In genomic region chr15:74122403-74123130, GRCh38 we compare ENCODE assay signal across 24 cellular contexts.
A peak's percentile ranks its signal among the peaks of the same experiment; 100 is the strongest.
DNase-seq lines count a peak whose midpoint lies in the region; ATAC-seq and TF ChIP-seq lines count a peak whose summit lies in the region.
"Had no signal": no experiment of that assay in that cellular context is flagged by ENCODE, and none has a peak within 500 bp of the region (broad histone marks: within the 10 kb centered on the region; RNA-seq: fewer than 3 reads in every experiment).

No MANE protein-coding gene starts in this region.

- H3K9me3 Mint-ChIP-seq in nephron = no peaks in the 10 kb centered on the region
- no peaks in the 10 kb centered on the region for H3K9me3 Mint-ChIP-seq in stimulated activated naive CD8-positive, alpha-beta T cell treated with anti-CD3 and anti-CD28 coated beads, Interleukin-15, amount 100 ng/mL, for 72 hours

- no peak overlapping the region for H2AFZ ChIP-seq in SU-DHL-6 (ENCODE audit: low read depth, low read length, severe bottlenecking)
- H2AFZ ChIP-seq: GM23248 had no signal

- H3K27ac Mint-ChIP-seq in nephron = peak overlapping the region in 2 of 3 experiments; percentile 65 to 70
- H3K27ac Mint-ChIP-seq in stimulated activated naive CD8-positive, alpha-beta T cell treated with anti-CD3 and anti-CD28 coated beads, Interleukin-15, amount 100 ng/mL, for 72 hours = peak overlapping the region in 1 of 2 donors; percentile 74
- H3K27ac Mint-ChIP-seq: stimulated activated naive CD8-positive, alpha-beta T cell treated with anti-CD3 and anti-CD28 coated beads, Interleukin-15, Interleukin-2, amounts not matched to agents 100 ng/mL and 50 ng/mL, for 24 hours had no signal

- H3K4me1 ChIP-seq in BLaER1 = peaks cover 51% of the 10 kb centered on the region
- H3K4me1 ChIP-seq: SJCRH30 had no signal

- no peaks in the 10 kb centered on the region for H3K36me3 ChIP-seq in BLaER1
- no peaks in the 10 kb centered on the region for H3K36me3 ChIP-seq in SU-DHL-6 (ENCODE audit: low read length)
- H3K36me3 ChIP-seq: SJCRH30, tibial nerve had no signal

- peaks cover 11% of the 10 kb centered on the region for H3K27me3 ChIP-seq in BLaER1
- no peaks in the 10 kb centered on the region for H3K27me3 ChIP-seq in SU-DHL-6 (ENCODE audit: low read length)

- H3K4me3 ChIP-seq in BLaER1 (peak overlapping the region; percentile 50), SU-DHL-6 (ENCODE audit: insufficient read depth, low read length, poor library complexity, severe bottlenecking) (no peak overlapping the region)
- H3K4me3 ChIP-seq: GM23248, SJCRH30, tibial nerve had no signal

- no peaks in the 10 kb centered on the region for H3K36me3 Mint-ChIP-seq in nephron (ENCODE audit: low read depth)

- H3K4me3 Mint-ChIP-seq in nephron = no peak overlapping the region
- no peak overlapping the region for H3K4me3 Mint-ChIP-seq in stimulated activated naive CD8-positive, alpha-beta T cell treated with anti-CD3 and anti-CD28 coated beads, Interleukin-15, amount 100 ng/mL, for 72 hours
- H3K4me3 Mint-ChIP-seq: stimulated activated naive CD8-positive, alpha-beta T cell treated with anti-CD3 and anti-CD28 coated beads, Interleukin-15, Interleukin-2, amounts not matched to agents 100 ng/mL and 50 ng/mL, for 24 hours had no signal

- peak overlapping the region; percentile 86 for H3K27ac ChIP-seq in BLaER1
- peak overlapping the region; percentile 16; the same call in 1 of the 2 replicates for H3K27ac ChIP-seq in SU-DHL-6 (ENCODE audit: low read depth, low read length)
- H3K27ac ChIP-seq: GM23248, SJCRH30, tibial nerve had no signal

- H4K20me1 ChIP-seq in BLaER1 (no peaks in the 10 kb centered on the region), SU-DHL-6 (ENCODE audit: low read depth, low read length) (no peaks in the 10 kb centered on the region)

- no peaks in the 10 kb centered on the region for H3K9me2 ChIP-seq in SU-DHL-6 (replicated peaks; ENCODE audit: insufficient read depth, low read length)

- TF ChIP-seq CTCF in SU-DHL-6 (IDR thresholded peaks at IDR 0.05; ENCODE audit: insufficient read depth, low read length, poor library complexity, severe bottlenecking) (no peak), nephron (IDR thresholded peaks at IDR 0.05; ENCODE audit: unreplicated experiment in 3 of 3) (no peak)

- peaks cover 37% of the 10 kb centered on the region for H3K4me1 Mint-ChIP-seq in nephron
- H3K4me1 Mint-ChIP-seq in stimulated activated naive CD8-positive, alpha-beta T cell treated with anti-CD3 and anti-CD28 coated beads, Interleukin-15, amount 100 ng/mL, for 72 hours = peaks cover 11% of the 10 kb centered on the region

- H3K9me3 ChIP-seq in BLaER1 (no peaks in the 10 kb centered on the region), SU-DHL-6 (ENCODE audit: insufficient read depth, low read length) (no peaks in the 10 kb centered on the region)
- H3K9me3 ChIP-seq: SJCRH30, tibial nerve had no signal

- ATAC-seq in GM21529 (IDR thresholded peaks at IDR 0.05; ENCODE audit: unreplicated experiment) = peak; percentile 47
- ATAC-seq in stimulated activated naive CD8-positive, alpha-beta T cell treated with anti-CD3 and anti-CD28 coated beads, Interleukin-15, amount 100 ng/mL, for 72 hours = no peak
- ATAC-seq: esophagus mucosa, Panc1 had no signal

- H3K79me2 ChIP-seq in SU-DHL-6 (ENCODE audit: insufficient read depth, low read length) = no peaks in the 10 kb centered on the region

- H3K9ac ChIP-seq in BLaER1 = peak overlapping the region; percentile 70
- no peak overlapping the region for H3K9ac ChIP-seq in SU-DHL-6 (ENCODE audit: low read length)
- H3K9ac ChIP-seq: GM23248 had no signal

- peaks cover 30% of the 10 kb centered on the region for H3K27me3 Mint-ChIP-seq in nephron (ENCODE audit: low read depth)
- H3K27me3 Mint-ChIP-seq in stimulated activated naive CD8-positive, alpha-beta T cell treated with anti-CD3 and anti-CD28 coated beads, Interleukin-15, amount 100 ng/mL, for 72 hours = peaks cover 70% of the 10 kb centered on the region

- H3K4me2 ChIP-seq in BLaER1 (peak overlapping the region; percentile 93), SU-DHL-6 (ENCODE audit: low read depth, low read length, poor library complexity, severe bottlenecking) (no peak overlapping the region)

- no peaks in the 10 kb centered on the region for H3F3A ChIP-seq in SU-DHL-6 (ENCODE audit: insufficient read depth)

- DNase-seq in DMS79 treated with DMSO at 0.1 percent for 48 hours (lab: John Stamatoyannopoulos, UW) = no peak
- no peak for DNase-seq in stimulated activated naive CD8-positive, alpha-beta T cell treated with anti-CD3 and anti-CD28 coated beads, Interleukin-15, amount 100 ng/mL, for 72 hours
- no peak for DNase-seq in amygdala (lab: John Stamatoyannopoulos, UW)
- no peak for DNase-seq in iPS-NIHi11 (ENCODE audit: low spot score)
- DNase-seq: activated CD4-positive, alpha-beta T cell treated with anti-CD3 and anti-CD28 coated beads, Interleukin-2, amount 50 U/mL, for 4 hours; activated CD8-positive, alpha-beta memory T cell treated with anti-CD3 and anti-CD28 coated beads, Interleukin-2, amount 50 U/mL, for 48 hours; Calu3; effector CD8-positive, alpha-beta T cell; GM23248; hypothalamus; NCI-H1105; NCI-H2081; NCI-H345; SJCRH30; stimulated activated CD4-positive, alpha-beta T cell treated with anti-CD3 and anti-CD28 coated beads, Interleukin-4, amount 100 ng/mL, for 1 hour; T-helper 2 cell had no signal
